ENCODE assay signal across 8 cellular contexts in the genomic region with DNA sequence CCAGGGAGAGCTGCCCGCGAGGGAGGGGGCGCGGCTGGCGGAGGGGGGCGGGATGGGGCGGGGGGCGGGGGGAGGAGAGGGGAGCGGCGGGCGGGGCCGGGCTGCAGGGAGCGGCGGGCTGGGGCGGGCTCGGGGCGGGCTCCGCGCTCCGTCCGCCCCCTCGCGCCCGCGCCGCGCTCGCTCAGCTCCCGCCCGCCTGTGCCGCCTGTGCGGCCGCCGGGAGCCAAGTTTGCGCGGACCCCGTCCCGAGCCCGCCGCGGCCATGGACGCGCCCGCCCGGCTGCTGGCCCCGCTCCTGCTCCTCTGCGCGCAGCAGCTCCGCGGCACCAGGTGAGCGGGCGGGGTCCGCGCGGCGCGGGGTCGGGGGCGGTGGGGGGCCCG. TPM values are rescaled to one million over a fixed set of nuclear protein-coding genes. Genes with fewer than 3 reads are reported as not detected.
DNase-seq lines count a peak whose midpoint lies in the region; ATAC-seq lines count a peak whose summit lies in the region.

A gene with protein sequence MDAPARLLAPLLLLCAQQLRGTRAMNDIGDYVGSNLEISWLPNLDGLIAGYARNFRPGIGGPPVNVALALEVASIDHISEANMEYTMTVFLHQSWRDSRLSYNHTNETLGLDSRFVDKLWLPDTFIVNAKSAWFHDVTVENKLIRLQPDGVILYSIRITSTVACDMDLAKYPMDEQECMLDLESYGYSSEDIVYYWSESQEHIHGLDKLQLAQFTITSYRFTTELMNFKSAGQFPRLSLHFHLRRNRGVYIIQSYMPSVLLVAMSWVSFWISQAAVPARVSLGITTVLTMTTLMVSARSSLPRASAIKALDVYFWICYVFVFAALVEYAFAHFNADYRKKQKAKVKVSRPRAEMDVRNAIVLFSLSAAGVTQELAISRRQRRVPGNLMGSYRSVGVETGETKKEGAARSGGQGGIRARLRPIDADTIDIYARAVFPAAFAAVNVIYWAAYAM (plus strand): TSS at position 184 of the 381 bp plus-strand sequence. CDS start 79 bp downstream, at position 263.

- DNase-seq in activated CD4-positive, alpha-beta T cell treated with anti-CD3 and anti-CD28 coated beads, Interleukin-2, amount 10 ng/mL, durations not matched to agents 24 days and 14 days = no peak
- DNase-seq in activated CD4-positive, alpha-beta T cell treated with anti-CD3 and anti-CD28 coated beads, Interleukin-2, amount 10 ng/mL, durations not matched to agents 7 days and 5 days = no peak
- DNase-seq in T-cell (peak in 2 of 34 experiments; percentile 13 to 15), head of caudate nucleus (peak in 23 of 42 donors; percentile 24 to 72 (median 53)), DMS153 (lab: John Stamatoyannopoulos, UW) (no peak), NCI-H2029 (lab: John Stamatoyannopoulos, UW) (no peak), SKM-1 (lab: John Stamatoyannopoulos, UW; ENCODE audit: unreplicated experiment) (no peak)
- DNase-seq in stimulated activated naive CD8-positive, alpha-beta T cell treated with anti-CD3 and anti-CD28 coated beads, Interleukin-15, amount 100 ng/mL, for 72 hours = no peak

- peaks cover 51% of the 10 kb centered on the region for H3K27me3 Mint-ChIP-seq in activated CD4-positive, alpha-beta T cell treated with anti-CD3 and anti-CD28 coated beads, Interleukin-2, amount 10 ng/mL, durations not matched to agents 24 days and 14 days
- H3K27me3 Mint-ChIP-seq in activated CD4-positive, alpha-beta T cell treated with anti-CD3 and anti-CD28 coated beads, Interleukin-2, amount 10 ng/mL, durations not matched to agents 7 days and 5 days = peaks cover 50% of the 10 kb centered on the region
- peaks cover 55 to 86% of the 10 kb centered on the region in 2 donors for H3K27me3 Mint-ChIP-seq in T-cell
- H3K27me3 Mint-ChIP-seq in stimulated activated naive CD8-positive, alpha-beta T cell treated with anti-CD3 and anti-CD28 coated beads, Interleukin-15, amount 100 ng/mL, for 72 hours = peaks cover 95% of the 10 kb centered on the region

- CTCF ChIA-PET in activated CD4-positive, alpha-beta T cell treated with anti-CD3 and anti-CD28 coated beads, Interleukin-2, amount 10 ng/mL, durations not matched to agents 7 days and 5 days (lab: Charles Lee) = interaction anchor here (1.0 kb wide), 1 partner anchor 26 kb away, joined by 3 read pairs; no protein-coding TSS in a partner anchor
- CTCF ChIA-PET in T-cell (lab: Charles Lee) = no interaction called here

- POLR2A ChIA-PET in activated CD4-positive, alpha-beta T cell treated with anti-CD3 and anti-CD28 coated beads, Interleukin-2, amount 10 ng/mL, durations not matched to agents 7 days and 5 days (lab: Charles Lee) = no interaction called here
- POLR2A ChIA-PET in T-cell (lab: Charles Lee) = no interaction called here

- H3K9me3 Mint-ChIP-seq in activated CD4-positive, alpha-beta T cell treated with anti-CD3 and anti-CD28 coated beads, Interleukin-2, amount 10 ng/mL, durations not matched to agents 24 days and 14 days = no peaks in the 10 kb centered on the region
- H3K9me3 Mint-ChIP-seq in activated CD4-positive, alpha-beta T cell treated with anti-CD3 and anti-CD28 coated beads, Interleukin-2, amount 10 ng/mL, durations not matched to agents 7 days and 5 days = no peaks in the 10 kb centered on the region
- no peaks in the 10 kb centered on the region for H3K9me3 Mint-ChIP-seq in T-cell
- no peaks in the 10 kb centered on the region for H3K9me3 Mint-ChIP-seq in stimulated activated naive CD8-positive, alpha-beta T cell treated with anti-CD3 and anti-CD28 coated beads, Interleukin-15, amount 100 ng/mL, for 72 hours

- H3K36me3 Mint-ChIP-seq in activated CD4-positive, alpha-beta T cell treated with anti-CD3 and anti-CD28 coated beads, Interleukin-2, amount 10 ng/mL, durations not matched to agents 24 days and 14 days (ENCODE audit: low read depth) = no peaks in the 10 kb centered on the region
- H3K36me3 Mint-ChIP-seq in activated CD4-positive, alpha-beta T cell treated with anti-CD3 and anti-CD28 coated beads, Interleukin-2, amount 10 ng/mL, durations not matched to agents 7 days and 5 days (ENCODE audit: low read depth) = no peaks in the 10 kb centered on the region
- H3K36me3 Mint-ChIP-seq in T-cell = no peaks in the 10 kb centered on the region

- H3K27ac Mint-ChIP-seq in activated CD4-positive, alpha-beta T cell treated with anti-CD3 and anti-CD28 coated beads, Interleukin-2, amount 10 ng/mL, durations not matched to agents 24 days and 14 days = no peak within 1 kb of the TSS
- no peak within 1 kb of the TSS for H3K27ac Mint-ChIP-seq in activated CD4-positive, alpha-beta T cell treated with anti-CD3 and anti-CD28 coated beads, Interleukin-2, amount 10 ng/mL, durations not matched to agents 7 days and 5 days
- no peak within 1 kb of the TSS for H3K27ac Mint-ChIP-seq in T-cell
- no peak within 1 kb of the TSS for H3K27ac Mint-ChIP-seq in stimulated activated naive CD8-positive, alpha-beta T cell treated with anti-CD3 and anti-CD28 coated beads, Interleukin-15, amount 100 ng/mL, for 72 hours

- H3K4me1 Mint-ChIP-seq in activated CD4-positive, alpha-beta T cell treated with anti-CD3 and anti-CD28 coated beads, Interleukin-2, amount 10 ng/mL, durations not matched to agents 24 days and 14 days = peaks cover 2% of the 10 kb centered on the region
- H3K4me1 Mint-ChIP-seq in activated CD4-positive, alpha-beta T cell treated with anti-CD3 and anti-CD28 coated beads, Interleukin-2, amount 10 ng/mL, durations not matched to agents 7 days and 5 days = peaks cover 4% of the 10 kb centered on the region
- peaks cover 5 to 17% (median 11%) of the 10 kb centered on the region in 3 donors for H3K4me1 Mint-ChIP-seq in T-cell
- peaks cover 11% of the 10 kb centered on the region for H3K4me1 Mint-ChIP-seq in stimulated activated naive CD8-positive, alpha-beta T cell treated with anti-CD3 and anti-CD28 coated beads, Interleukin-15, amount 100 ng/mL, for 72 hours

- intact Hi-C loops in activated CD4-positive, alpha-beta T cell treated with anti-CD3 and anti-CD28 coated beads, Interleukin-2, amount 10 ng/mL, durations not matched to agents 24 days and 14 days (cut with micrococcal nuclease) = no loop called here
- intact Hi-C loops in head of caudate nucleus (cut with DNase I) = no loop called here

- ATAC-seq in T-cell (replicated peaks in 1 of 4) = peak in 3 of 4 experiments; percentile 57 to 83 (median 71)
- ATAC-seq in stimulated activated naive CD8-positive, alpha-beta T cell treated with anti-CD3 and anti-CD28 coated beads, Interleukin-15, amount 100 ng/mL, for 72 hours = peak; percentile 50

- H3K4me3 Mint-ChIP-seq in activated CD4-positive, alpha-beta T cell treated with anti-CD3 and anti-CD28 coated beads, Interleukin-2, amount 10 ng/mL, durations not matched to agents 24 days and 14 days = peak within 1 kb of the TSS; percentile 66
- H3K4me3 Mint-ChIP-seq in activated CD4-positive, alpha-beta T cell treated with anti-CD3 and anti-CD28 coated beads, Interleukin-2, amount 10 ng/mL, durations not matched to agents 7 days and 5 days = no peak within 1 kb of the TSS
- peak within 1 kb of the TSS; percentile 58 to 83 (median 76) for H3K4me3 Mint-ChIP-seq in T-cell
- peak within 1 kb of the TSS; percentile 69 to 77 for H3K4me3 Mint-ChIP-seq in stimulated activated naive CD8-positive, alpha-beta T cell treated with anti-CD3 and anti-CD28 coated beads, Interleukin-15, amount 100 ng/mL, for 72 hours

RNA-seq across cellular contexts. Expression of the gene that starts here (rescaled TPM):
- not detected in 2 replicates for total RNA-seq in activated CD4-positive, alpha-beta T cell treated with anti-CD3 and anti-CD28 coated beads, Interleukin-2, amount 10 ng/mL, durations not matched to agents 24 days and 14 days
- total RNA-seq in activated CD4-positive, alpha-beta T cell treated with anti-CD3 and anti-CD28 coated beads, Interleukin-2, amount 10 ng/mL, durations not matched to agents 7 days and 5 days = not detected
- 1 to 10 TPM in 1 of 5 donors, not detected in 4; 1.1 TPM for total RNA-seq in T-cell

Comparison
In these comparisons a context has a peak if more than half of its experiments do, and no peak if none do; other contexts are left out.
1. DNase-seq: peak in head of caudate nucleus (23 of 42); none in activated CD4-positive, alpha-beta T cell treated with anti-CD3 and anti-CD28 coated beads, Interleukin-2, amount 10 ng/mL, durations not matched to agents 24 days and 14 days (single experiment), activated CD4-positive, alpha-beta T cell treated with anti-CD3 and anti-CD28 coated beads, Interleukin-2, amount 10 ng/mL, durations not matched to agents 7 days and 5 days (single experiment), stimulated activated naive CD8-positive, alpha-beta T cell treated with anti-CD3 and anti-CD28 coated beads, Interleukin-15, amount 100 ng/mL, for 72 hours (0 of 2), DMS153 (single experiment), NCI-H2029 (single experiment) and SKM-1 (single experiment).